7 cellular contexts compared by ENCODE assay signal in genomic region chr3:10194328-10195071, GRCh38. TPM values are rescaled to one million over a fixed set of nuclear protein-coding genes. Genes with fewer than 3 reads are reported as not detected.
DNase-seq lines count a peak whose midpoint lies in the region; ATAC-seq, FAIRE-seq and TF ChIP-seq lines count a peak whose summit lies in the region.

No MANE protein-coding gene starts in this region.

- no TSS peak for BruUV-seq in endothelial cell of umbilical vein (replicated peaks; lab: Mats Ljungman, UMichigan)

- peak; percentile 51 for DNase-seq in activated CD4-positive, alpha-beta memory T cell treated with anti-CD3 and anti-CD28 coated beads, Interleukin-2, amount 10 ng/mL, durations not matched to agents 7 days and 5 days
- DNase-seq in endothelial cell of umbilical vein (ENCODE audit: low read depth, low spot score) (no peak), trophoblast cell (no peak), NCI-H1092 (lab: John Stamatoyannopoulos, UW) (no peak), retina (no peak)

- no CpG with 5 or more reads among the region's 11 CpGs for WGBS in trophoblast cell (ENCODE audit: extremely low coverage, insufficient coverage, insufficient read length)

- no peak overlapping the region for H3K23ac ChIP-seq in trophoblast cell (ENCODE audit: low read length)

- H3K4me3 Mint-ChIP-seq in activated CD4-positive, alpha-beta memory T cell treated with anti-CD3 and anti-CD28 coated beads, Interleukin-2, amount 10 ng/mL, durations not matched to agents 7 days and 5 days = peak overlapping the region; percentile 37

- TF ChIP-seq POLR2A in endothelial cell of umbilical vein (IDR thresholded peaks at IDR 0.05; ENCODE audit: low read depth, low read length) = no peak

- no peaks in the 10 kb centered on the region for H3K36me3 ChIP-seq in endothelial cell of umbilical vein (ENCODE audit: control insufficient read depth in 2 of 2, extremely low read depth in 1 of 2, insufficient read depth in 2 of 2, low read length in 2 of 2)
- no peaks in the 10 kb centered on the region for H3K36me3 ChIP-seq in trophoblast cell (ENCODE audit: control insufficient read depth in 1 of 2, insufficient read depth in 2 of 2, low read length in 2 of 2)

- CTCF ChIA-PET in activated CD4-positive, alpha-beta memory T cell treated with anti-CD3 and anti-CD28 coated beads, Interleukin-2, amount 10 ng/mL, durations not matched to agents 7 days and 5 days (lab: Charles Lee) = interaction anchor here (0.9 to 2.4 kb wide), 10 partner anchors 8 to 126 kb away, joined by 3 to 13 read pairs (median 4); partner anchors contain the start of genes SEC13 and VHL
- CTCF ChIA-PET in endothelial cell of umbilical vein (lab: Charles Lee) = interaction anchor here (0.6 to 7.8 kb wide), 3 partner anchors 10 to 35 kb away, joined by 3 to 67 read pairs (median 6); no protein-coding TSS in a partner anchor

- peaks cover 60% of the 10 kb centered on the region for H3K4me1 ChIP-seq in endothelial cell of umbilical vein (ENCODE audit: control insufficient read depth, extremely low read depth, insufficient read depth, low read length)
- H3K4me1 ChIP-seq in trophoblast cell (ENCODE audit: control insufficient read depth in 1 of 2, insufficient read depth in 2 of 2, low read length in 2 of 2) = peaks cover 13 to 31% of the 10 kb centered on the region in 2 experiments

- H4K20me1 ChIP-seq in endothelial cell of umbilical vein (replicated peaks; ENCODE audit: control insufficient read depth, extremely low read depth, insufficient read depth, low read length) = no peaks in the 10 kb centered on the region

- H3K27me3 Mint-ChIP-seq in activated CD4-positive, alpha-beta memory T cell treated with anti-CD3 and anti-CD28 coated beads, Interleukin-2, amount 10 ng/mL, durations not matched to agents 7 days and 5 days = no peaks in the 10 kb centered on the region

- peak; percentile 54 for FAIRE-seq in endothelial cell of umbilical vein (lab: Jason Lieb, UNC)

- H3K79me1 ChIP-seq in trophoblast cell (ENCODE audit: low read length) = peaks cover 3% of the 10 kb centered on the region

- no peak overlapping the region for H3K4me3 ChIP-seq in endothelial cell of umbilical vein (replicated peaks in 1 of 3; ENCODE audit: insufficient read depth in 1 of 3, low read depth in 1 of 3, low read length in 3 of 3)
- H3K4me3 ChIP-seq in trophoblast cell (ENCODE audit: low read depth, low read length) = no peak overlapping the region

- H3K9ac ChIP-seq in endothelial cell of umbilical vein (replicated peaks; ENCODE audit: extremely low read depth, insufficient read depth, low read length) (no peak overlapping the region), trophoblast cell (ENCODE audit: low read length) (no peak overlapping the region)

- no peak overlapping the region for H4K12ac ChIP-seq in trophoblast cell (ENCODE audit: low read depth, low read length)

- no peak overlapping the region for H3K14ac ChIP-seq in trophoblast cell (ENCODE audit: low read length)

- H2BK5ac ChIP-seq in trophoblast cell (ENCODE audit: low read depth, low read length, poor library complexity) = peak overlapping the region; percentile 10

- H2BK120ac ChIP-seq in trophoblast cell (ENCODE audit: insufficient read depth, low read length, poor library complexity) = no peak overlapping the region

- ATAC-seq in HG02885 (IDR thresholded peaks at IDR 0.05; ENCODE audit: poor library complexity, unreplicated experiment) (peak; percentile 35), GM18520 (IDR thresholded peaks at IDR 0.05; ENCODE audit: unreplicated experiment) (no peak)

- H4K91ac ChIP-seq in trophoblast cell (ENCODE audit: low read depth, low read length) = peak overlapping the region; percentile 7

- no peak overlapping the region for H2BK12ac ChIP-seq in trophoblast cell (ENCODE audit: low read length)

- H3K4me1 Mint-ChIP-seq in activated CD4-positive, alpha-beta memory T cell treated with anti-CD3 and anti-CD28 coated beads, Interleukin-2, amount 10 ng/mL, durations not matched to agents 7 days and 5 days = peaks cover 87% of the 10 kb centered on the region

- H3K4ac ChIP-seq in trophoblast cell (ENCODE audit: low read depth, low read length) = no peak overlapping the region

- dilution Hi-C loops in endothelial cell of umbilical vein (cut with MboI; ENCODE audit: extremely low pct_ligation_motif_present, low sequenced_read_pairs) = no loop called here

- H3K9me3 ChIP-seq in endothelial cell of umbilical vein (replicated peaks; ENCODE audit: control insufficient read depth, insufficient read depth, low read length) = no peaks in the 10 kb centered on the region
- peaks cover 2% of the 10 kb centered on the region for H3K9me3 ChIP-seq in trophoblast cell (ENCODE audit: insufficient read depth, low read depth, low read length)

- no peak overlapping the region for H3K4me2 ChIP-seq in endothelial cell of umbilical vein (ENCODE audit: insufficient read depth, low read length)
- no peak overlapping the region for H3K4me2 ChIP-seq in trophoblast cell (ENCODE audit: low read length)

- H3K27me3 ChIP-seq in endothelial cell of umbilical vein (ENCODE audit: control insufficient read depth in 2 of 2, insufficient read depth in 2 of 2, low read length in 2 of 2) (no peaks in the 10 kb centered on the region), trophoblast cell (ENCODE audit: insufficient read depth, low read length) (no peaks in the 10 kb centered on the region)

- no peak overlapping the region for H2AFZ ChIP-seq in endothelial cell of umbilical vein (ENCODE audit: low read depth, low read length)
- no peak overlapping the region for H2AFZ ChIP-seq in trophoblast cell (ENCODE audit: insufficient read depth, low read length, poor library complexity)

- H3K27ac ChIP-seq in endothelial cell of umbilical vein (ENCODE audit: insufficient read depth, low read depth, low read length) = no peak overlapping the region
- H3K27ac ChIP-seq in trophoblast cell (ENCODE audit: low read depth, low read length) = no peak overlapping the region

- peak overlapping the region; percentile 98 for H3K27ac Mint-ChIP-seq in activated CD4-positive, alpha-beta memory T cell treated with anti-CD3 and anti-CD28 coated beads, Interleukin-2, amount 10 ng/mL, durations not matched to agents 7 days and 5 days

- no peak overlapping the region for H3K18ac ChIP-seq in trophoblast cell (ENCODE audit: low read length)

- H4K8ac ChIP-seq in trophoblast cell (ENCODE audit: low read depth, low read length) = no peak overlapping the region

- no peak for TF ChIP-seq CTCF in endothelial cell of umbilical vein (IDR thresholded peaks at IDR 0.05; ENCODE audit: extremely low read depth in 1 of 2, insufficient read depth in 1 of 2, low read depth in 1 of 2, low read length in 2 of 2)

- intact Hi-C loops in endothelial cell of umbilical vein (cut with micrococcal nuclease) = no loop called here

- no peaks in the 10 kb centered on the region for H3K9me1 ChIP-seq in endothelial cell of umbilical vein (replicated peaks; ENCODE audit: control insufficient read depth, extremely low read depth, insufficient read depth, low read length)

- H2AK5ac ChIP-seq in trophoblast cell (ENCODE audit: low read length) = no peak overlapping the region

- H3K9me3 Mint-ChIP-seq in activated CD4-positive, alpha-beta memory T cell treated with anti-CD3 and anti-CD28 coated beads, Interleukin-2, amount 10 ng/mL, durations not matched to agents 7 days and 5 days = no peaks in the 10 kb centered on the region

- H3K36me3 Mint-ChIP-seq in activated CD4-positive, alpha-beta memory T cell treated with anti-CD3 and anti-CD28 coated beads, Interleukin-2, amount 10 ng/mL, durations not matched to agents 7 days and 5 days (ENCODE audit: low read depth) = peaks cover 6% of the 10 kb centered on the region

- POLR2A ChIA-PET in activated CD4-positive, alpha-beta memory T cell treated with anti-CD3 and anti-CD28 coated beads, Interleukin-2, amount 10 ng/mL, durations not matched to agents 7 days and 5 days (lab: Charles Lee) = interaction anchor here (0.7 to 7.0 kb wide), 15 partner anchors 8 to 798 kb away, joined by 3 to 71 read pairs (median 4); partner anchors contain the start of genes BRPF1, FANCD2, TATDN2 and VHL
- POLR2A ChIA-PET in endothelial cell of umbilical vein (lab: Charles Lee) = no interaction called here

- no peaks in the 10 kb centered on the region for H3K79me2 ChIP-seq in endothelial cell of umbilical vein (ENCODE audit: control insufficient read depth, insufficient read depth, low read length)
- no peaks in the 10 kb centered on the region for H3K79me2 ChIP-seq in trophoblast cell (ENCODE audit: control insufficient read depth, insufficient read depth, low read length, poor library complexity)

RNA-seq across cellular contexts. Expression of gene IRAK2, which starts 29.8 kb away (rescaled TPM):
- total RNA-seq in activated CD4-positive, alpha-beta memory T cell treated with anti-CD3 and anti-CD28 coated beads, Interleukin-2, amount 10 ng/mL, durations not matched to agents 7 days and 5 days = 1 to 10 TPM; 5.1 to 5.2 TPM
- 10.0 and 11.1 TPM in 2 replicates for total RNA-seq in endothelial cell of umbilical vein
- polyA plus RNA-seq in endothelial cell of umbilical vein = 7.3 and 7.9 TPM in 2 replicates
- polyA plus RNA-seq in endothelial cell of umbilical vein (2011; cell fraction: cytosol; rRNA removed) = 7.8 TPM in 2 replicates
- 6.7 and 7.3 TPM in 2 replicates for polyA plus RNA-seq in endothelial cell of umbilical vein (2011; cell fraction: nucleus; rRNA removed)
- polyA plus RNA-seq in endothelial cell of umbilical vein (2012) = 6.2 and 7.9 TPM in 2 replicates
- polyA minus RNA-seq in endothelial cell of umbilical vein = 7.6 and 7.7 TPM in 2 replicates
- polyA minus RNA-seq in endothelial cell of umbilical vein (2011; cell fraction: cytosol; rRNA and poly(A)+ RNA removed) = 7.8 TPM
- polyA minus RNA-seq in endothelial cell of umbilical vein (2011; cell fraction: nucleus; rRNA and poly(A)+ RNA removed) = 5.3 and 5.7 TPM in 2 replicates
- 3.4 and 3.5 TPM in 2 replicates for polyA plus RNA-seq in trophoblast cell (2013)

RNA-seq across cellular contexts. Expression of gene VHL, which starts 52.9 kb away (rescaled TPM):
- 10 to 100 TPM; 68.5 to 73.2 TPM for total RNA-seq in activated CD4-positive, alpha-beta memory T cell treated with anti-CD3 and anti-CD28 coated beads, Interleukin-2, amount 10 ng/mL, durations not matched to agents 7 days and 5 days
- 39.2 and 41.0 TPM in 2 replicates for total RNA-seq in endothelial cell of umbilical vein
- 8.5 and 10.4 TPM in 2 replicates for polyA plus RNA-seq in endothelial cell of umbilical vein
- 8.9 and 9.2 TPM in 2 replicates for polyA plus RNA-seq in endothelial cell of umbilical vein (2011; cell fraction: cytosol; rRNA removed)
- polyA plus RNA-seq in endothelial cell of umbilical vein (2011; cell fraction: nucleus; rRNA removed) = 11.8 and 17.7 TPM in 2 replicates
- polyA plus RNA-seq in endothelial cell of umbilical vein (2012) = 23.4 and 25.5 TPM in 2 replicates
- 24.4 and 26.6 TPM in 2 replicates for polyA minus RNA-seq in endothelial cell of umbilical vein
- 19.6 TPM for polyA minus RNA-seq in endothelial cell of umbilical vein (2011; cell fraction: cytosol; rRNA and poly(A)+ RNA removed)
- polyA minus RNA-seq in endothelial cell of umbilical vein (2011; cell fraction: nucleus; rRNA and poly(A)+ RNA removed) = 8.9 and 9.8 TPM in 2 replicates
- polyA plus RNA-seq in trophoblast cell (2013) = 35.9 and 36.8 TPM in 2 replicates

RNA-seq across cellular contexts. Expression of gene TATDN2, which starts 53.8 kb away (rescaled TPM):
- 10 to 100 TPM; 57.1 to 59.5 TPM for total RNA-seq in activated CD4-positive, alpha-beta memory T cell treated with anti-CD3 and anti-CD28 coated beads, Interleukin-2, amount 10 ng/mL, durations not matched to agents 7 days and 5 days
- 26.8 and 31.7 TPM in 2 replicates for total RNA-seq in endothelial cell of umbilical vein
- 10.6 and 10.7 TPM in 2 replicates for polyA plus RNA-seq in endothelial cell of umbilical vein
- polyA plus RNA-seq in endothelial cell of umbilical vein (2011; cell fraction: cytosol; rRNA removed) = 14.4 and 15.1 TPM in 2 replicates
- polyA plus RNA-seq in endothelial cell of umbilical vein (2011; cell fraction: nucleus; rRNA removed) = 27.7 and 28.7 TPM in 2 replicates
- polyA plus RNA-seq in endothelial cell of umbilical vein (2012) = 15.4 and 24.8 TPM in 2 replicates
- 27.0 and 27.2 TPM in 2 replicates for polyA minus RNA-seq in endothelial cell of umbilical vein
- 23.9 TPM for polyA minus RNA-seq in endothelial cell of umbilical vein (2011; cell fraction: cytosol; rRNA and poly(A)+ RNA removed)
- polyA minus RNA-seq in endothelial cell of umbilical vein (2011; cell fraction: nucleus; rRNA and poly(A)+ RNA removed) = 23.7 and 23.8 TPM in 2 replicates
- polyA plus RNA-seq in trophoblast cell (2013) = 12.9 and 13.5 TPM in 2 replicates
